ENCODE assay signal across 8 cellular contexts in the genomic region with DNA sequence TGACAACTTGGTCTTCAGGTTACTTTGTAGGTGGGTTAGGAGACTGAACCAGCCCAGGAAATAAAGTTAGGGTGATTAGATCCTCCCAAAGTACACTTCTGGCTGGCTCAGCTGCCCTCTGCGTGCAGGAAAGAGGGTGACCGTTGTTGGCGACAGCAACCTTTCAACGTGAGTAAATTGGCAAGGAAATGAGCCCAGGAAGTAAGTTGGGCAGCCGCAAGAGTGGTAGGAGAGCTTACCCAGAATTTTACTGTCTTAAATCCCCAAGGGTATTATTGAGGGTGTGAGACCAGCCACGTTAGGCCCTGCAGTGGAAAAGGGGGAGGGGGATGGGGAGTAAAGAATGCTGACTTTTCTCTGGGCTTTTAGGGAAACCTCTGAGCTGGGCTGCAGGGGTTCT. TPM values are rescaled to one million over a fixed set of nuclear protein-coding genes. Genes with fewer than 3 reads are reported as not detected.
A peak's percentile ranks its signal among the peaks of the same experiment; 100 is the strongest.
DNase-seq lines count a peak whose midpoint lies in the region; FAIRE-seq and TF ChIP-seq lines count a peak whose summit lies in the region.

No MANE protein-coding gene starts in this region.

- no peak overlapping the region for H2BK20ac ChIP-seq in H1 (ENCODE audit: low read length)

- H2AK5ac ChIP-seq in H1 (ENCODE audit: low read depth, low read length) = no peak overlapping the region

- TF ChIP-seq RAD21 in H1 (IDR thresholded peaks at IDR 0.05 in 1 of 2, conservative IDR thresholded peaks at IDR 0.05 in 1 of 2; ENCODE audit: low read depth in 2 of 2, low read length in 2 of 2) = no peak

- no peak for TF ChIP-seq CTCF in WI38 (IDR thresholded peaks at IDR 0.05; ENCODE audit: low read depth, low read length)
- TF ChIP-seq CTCF in H1 (IDR thresholded peaks at IDR 0.05; ENCODE audit: control extremely low read depth in 1 of 3, insufficient read depth in 1 of 3, low read depth in 1 of 3, low read length in 3 of 3) = no peak
- no peak for TF ChIP-seq CTCF in smooth muscle cell (IDR thresholded peaks at IDR 0.05; ENCODE audit: borderline replicate concordance, insufficient read depth, poor library complexity, severe bottlenecking)
- no peak for TF ChIP-seq CTCF in D721Med (IDR thresholded peaks at IDR 0.05; ENCODE audit: insufficient read depth, missing control alignments)

- H3K9ac ChIP-seq in HUES6 (ENCODE audit: low read length) = no peak overlapping the region
- H3K9ac ChIP-seq in H1 (replicated peaks in 1 of 4; ENCODE audit: extremely low read depth in 1 of 4, low read depth in 3 of 4, low read length in 3 of 4) = no peak overlapping the region
- H3K9ac ChIP-seq in smooth muscle cell (ENCODE audit: low read depth) = peak overlapping the region; percentile 12

- no peaks in the 10 kb centered on the region for H3K79me1 ChIP-seq in H1 (ENCODE audit: low read depth, low read length)

- POLR2A ChIA-PET in H1 (lab: Charles Lee; ENCODE audit: partially characterized antibody) = interaction anchor here (1.4 to 2.6 kb wide), 8 partner anchors 9 to 147 kb away, joined by 3 to 16 read pairs (median 8); no protein-coding TSS in a partner anchor

- no peak for TF ChIP-seq POLR2A in H1 (IDR thresholded peaks at IDR 0.05; ENCODE audit: control extremely low read depth in 1 of 2, low read depth in 2 of 2, low read length in 2 of 2)

- no peak overlapping the region for H4K91ac ChIP-seq in H1 (replicated peaks; ENCODE audit: insufficient read length, low read length)

- peaks cover 17% of the 10 kb centered on the region for H3K4me1 ChIP-seq in HUES6 (ENCODE audit: control insufficient read depth, insufficient read depth, low read length)
- peaks cover 0 to 9% (median 6%) of the 10 kb centered on the region in 4 experiments; a peak in 5 of 7 replicates for H3K4me1 ChIP-seq in H1 (replicated peaks in 1 of 4; ENCODE audit: control insufficient read depth in 3 of 4, insufficient read depth in 4 of 4, low read length in 3 of 4)
- peaks cover 13% of the 10 kb centered on the region for H3K4me1 ChIP-seq in smooth muscle cell (ENCODE audit: low read depth)

- in situ Hi-C loops in G401 (cut with HindIII; ENCODE audit: low sequenced_read_pairs) = no loop called here

- no peak for FAIRE-seq in H1 (lab: Jason Lieb, UNC)
- no peak for FAIRE-seq in D721Med (lab: Jason Lieb, UNC)

- H3K23ac ChIP-seq in H1 (ENCODE audit: insufficient read length) = no peak overlapping the region

- H3K4me3 ChIP-seq in HUES6 (ENCODE audit: low read depth, low read length) = peak overlapping the region; percentile 85
- peak overlapping the region; percentile 90 for H3K4me3 ChIP-seq in WI38 (ENCODE audit: low read depth, low read length)
- peak overlapping the region; percentile 67 to 79 (median 71); a peak in 6 of 8 replicates for H3K4me3 ChIP-seq in H1 (ENCODE audit: extremely low read depth in 1 of 4, insufficient read depth in 2 of 4, low read depth in 3 of 4, low read length in 4 of 4)
- H3K4me3 ChIP-seq in smooth muscle cell = peak overlapping the region; percentile 69

- H3K56ac ChIP-seq in H1 (replicated peaks; ENCODE audit: insufficient read length, low read depth, low read length) = no peak overlapping the region

- H4K8ac ChIP-seq in H1 (ENCODE audit: extremely low read depth, insufficient read depth, low read length) = no peak overlapping the region

- H3K27me3 ChIP-seq in HUES6 (ENCODE audit: control insufficient read depth, insufficient read depth, low read length) = peaks cover 55% of the 10 kb centered on the region
- H3K27me3 ChIP-seq in H1 (replicated peaks in 1 of 4; ENCODE audit: control insufficient read depth in 3 of 4, extremely low read depth in 1 of 4, insufficient read depth in 3 of 4, low read length in 3 of 4) = peaks cover 0 to 25% (median 16%) of the 10 kb centered on the region in 4 experiments; a peak in 6 of 7 replicates
- H3K27me3 ChIP-seq in smooth muscle cell (ENCODE audit: low read depth) = peaks cover 18% of the 10 kb centered on the region

- H2AFZ ChIP-seq in H1 (ENCODE audit: low read length) = no peak overlapping the region
- H2AFZ ChIP-seq in smooth muscle cell (ENCODE audit: low read depth) = no peak overlapping the region

- no peaks in the 10 kb centered on the region for H3K9me3 ChIP-seq in HUES6 (ENCODE audit: control insufficient read depth, insufficient read depth, low read depth, low read length)
- no peaks in the 10 kb centered on the region for H3K9me3 ChIP-seq in H1 (ENCODE audit: insufficient read depth in 2 of 2, low read depth in 1 of 2, low read length in 1 of 2)
- H3K9me3 ChIP-seq in smooth muscle cell (replicated peaks; ENCODE audit: low read depth) = no peaks in the 10 kb centered on the region

- H3K36me3 ChIP-seq in HUES6 (ENCODE audit: control insufficient read depth, insufficient read depth, low read length) = no peaks in the 10 kb centered on the region
- no peaks in the 10 kb centered on the region for H3K36me3 ChIP-seq in H1 (ENCODE audit: control insufficient read depth in 2 of 4, insufficient read depth in 4 of 4, low read length in 3 of 4)
- no peaks in the 10 kb centered on the region for H3K36me3 ChIP-seq in smooth muscle cell (ENCODE audit: low read depth)

- H3F3A ChIP-seq in smooth muscle cell (ENCODE audit: low read depth) = peaks cover 7% of the 10 kb centered on the region

- CTCF ChIA-PET in H1 (lab: Charles Lee; ENCODE audit: partially characterized antibody) = interaction anchor here (1.1 to 2.1 kb wide), 4 partner anchors 32 to 73 kb away, joined by 3 to 9 read pairs (median 4); no protein-coding TSS in a partner anchor

- H4K20me1 ChIP-seq in H1 (replicated peaks in 1 of 2; ENCODE audit: control insufficient read depth in 1 of 2, insufficient read depth in 2 of 2, low read length in 2 of 2) (peaks cover 0 to 2% of the 10 kb centered on the region in 2 experiments), smooth muscle cell (ENCODE audit: low read depth) (peaks cover 20% of the 10 kb centered on the region)

- H2BK5ac ChIP-seq in H1 (ENCODE audit: low read depth, low read length) = no peak overlapping the region

- H3K18ac ChIP-seq in H1 (ENCODE audit: extremely low read depth, low read length) = no peak overlapping the region

- no peak overlapping the region for H3K14ac ChIP-seq in H1 (ENCODE audit: insufficient read length)

- H4K5ac ChIP-seq in H1 (ENCODE audit: insufficient read length, low read depth, low read length) = no peak overlapping the region

- H2BK12ac ChIP-seq in H1 (ENCODE audit: low read depth, low read length) = no peak overlapping the region

- H3K4me2 ChIP-seq in H1 (ENCODE audit: insufficient read depth in 1 of 2, low read depth in 2 of 2, low read length in 2 of 2) (peak overlapping the region; percentile 99), smooth muscle cell (peak overlapping the region; percentile 94)

- no peak overlapping the region for H2BK120ac ChIP-seq in H1 (replicated peaks; ENCODE audit: low read depth, low read length)

- 10% methylated on average over 6 of the region's 6 CpGs; no CpG with 5 or more reads in 1 of the 2 experiments for WGBS in H1 (ENCODE audit: extremely low coverage in 1 of 2, insufficient coverage in 1 of 2, insufficient read length in 1 of 2, insufficient replicate concordance in 2 of 2, low coverage in 1 of 2, low lambda C conversion rate in 2 of 2, missing lambda C conversion rate in 1 of 2), 2 experiments
- 14% methylated on average over 6 of the region's 6 CpGs for WGBS in smooth muscle cell (ENCODE audit: low lambda C conversion rate)

- H3K79me2 ChIP-seq in H1 (ENCODE audit: control insufficient read depth in 1 of 2, insufficient read depth in 2 of 2, low read length in 2 of 2) (no peaks in the 10 kb centered on the region), smooth muscle cell (ENCODE audit: low read depth) (peaks cover 12% of the 10 kb centered on the region)

- peaks cover 17% of the 10 kb centered on the region for H3K23me2 ChIP-seq in H1 (ENCODE audit: low read depth, low read length)

- H3K4ac ChIP-seq in H1 (replicated peaks; ENCODE audit: insufficient read length, low read depth, low read length) = no peak overlapping the region

- H2BK15ac ChIP-seq in H1 (ENCODE audit: low read length) = no peak overlapping the region

- DNase-seq in H1 (ENCODE audit: low read depth in 1 of 2, low spot score in 2 of 2) (peak in 1 of 2 experiments; percentile 48), smooth muscle cell (lab: John Stamatoyannopoulos, UW; ENCODE audit: unreplicated experiment) (no peak), NCI-H1048 (lab: John Stamatoyannopoulos, UW) (no peak), kidney glomerular epithelial cell (lab: John Stamatoyannopoulos, UW) (no peak), G401 (ENCODE audit: low spot score) (no peak), D721Med (ENCODE audit: insufficient read length, low spot score) (no peak)

- H3K27ac ChIP-seq in HUES6 (ENCODE audit: low read depth, low read length) = no peak overlapping the region
- no peak overlapping the region for H3K27ac ChIP-seq in H1 (ENCODE audit: low read depth, low read length)
- H3K27ac ChIP-seq in smooth muscle cell (ENCODE audit: low read depth) = no peak overlapping the region

- no peak for TF ChIP-seq EP300 in H1 (IDR thresholded peaks at IDR 0.05; ENCODE audit: borderline replicate concordance in 1 of 2, low read depth in 2 of 2, low read length in 2 of 2)

TF ChIP-seq in H1, 55 proteins besides CTCF, POLR2A, EP300 and RAD21 (continues in another document):
- TF ChIP-seq PHF8 (conservative IDR thresholded peaks at IDR 0.05; ENCODE audit: low read depth, low read length) (no peak), EZH2 (IDR thresholded peaks at IDR 0.05; ENCODE audit: low read depth, low read length, severe bottlenecking) (no peak), GABPA (IDR thresholded peaks at IDR 0.05; ENCODE audit: borderline replicate concordance, insufficient read depth, low read length) (no peak), CEBPB (IDR thresholded peaks at IDR 0.05; ENCODE audit: low read depth, low read length) (no peak), SIN3A (conservative IDR thresholded peaks at IDR 0.05 in 1 of 2, IDR thresholded peaks at IDR 0.05 in 1 of 2; ENCODE audit: low read depth in 1 of 2, low read length in 2 of 2) (0 out of 4 replicates have a peak, but pooled peaks of 1 of the 2 experiments have one; percentile 24), YY1 (IDR thresholded peaks at IDR 0.05; ENCODE audit: low read depth, low read length) (no peak)

RNA-seq across cellular contexts. Expression of a gene that starts 1.6 kb away (rescaled TPM):
- total RNA-seq in H1 (2021; fragmentation: NEBNext Ultra II Directional; extraction: Animal tissue kit (Norgen Biotek cat#: 25700)) = 0.75 and 0.99 TPM in 2 replicates
- polyA plus RNA-seq in H1 (2011; rRNA removed) = 0.38 TPM in 2 replicates
- polyA plus RNA-seq in H1 (2011; cell fraction: cytosol; rRNA removed) = 0.37 TPM
- polyA plus RNA-seq in H1 (2011; cell fraction: nucleus; rRNA removed) = 0.19 TPM
- polyA plus RNA-seq in H1 (2012, experiment 1 of 2) = 0.36 to 0.50 TPM (median 0.44 TPM) in 4 replicates
- polyA plus RNA-seq in H1 (2012, experiment 2 of 2) = 0.08 TPM
- polyA plus RNA-seq in H1 (2013, experiment 1 of 2) = 0.24 TPM
- polyA plus RNA-seq in H1 (2013, experiment 2 of 2) = 0.22 TPM
- polyA minus RNA-seq in H1 (2011; rRNA and poly(A)+ RNA removed) = 1.6 and 2.4 TPM in 2 replicates
- 0.95 TPM for polyA minus RNA-seq in H1 (2011; cell fraction: cytosol; rRNA and poly(A)+ RNA removed)
- polyA minus RNA-seq in H1 (2011; cell fraction: nucleus; rRNA and poly(A)+ RNA removed) = 1.1 TPM
- 5.3 and 7.8 TPM in 2 replicates for total RNA-seq in smooth muscle cell
- 2.7 and 5.7 TPM in 2 replicates for polyA plus RNA-seq in smooth muscle cell
- total RNA-seq in G401 (2014; rRNA removed; shearing (Covaris generic)) = 0.25 and 0.85 TPM in 2 replicates
